Comparison of ENCODE assay signal across 1 cellular context in genomic region chr10:88122145-88122544, GRCh38.
TF ChIP-seq lines count a peak whose summit lies in the region.

No MANE protein-coding gene starts in this region.

TF ChIP-seq in GM23338, 12 proteins besides CTCF, POLR2A, EP300 and RAD21 (continued from another document):
- TF ChIP-seq ZNF462 (CRISPR knock-in tag; IDR thresholded peaks at IDR 0.05) (no peak), REST (IDR thresholded peaks at IDR 0.05; ENCODE audit: unreplicated experiment) (no peak), JUNB (IDR thresholded peaks at IDR 0.05; ENCODE audit: unreplicated experiment) (no peak), ETS1 (IDR thresholded peaks at IDR 0.05) (no peak), EZH2phosphoT487 (IDR thresholded peaks at IDR 0.05; ENCODE audit: unreplicated experiment) (no peak), POLR2AphosphoS5 (IDR thresholded peaks at IDR 0.05; ENCODE audit: low read depth) (no peak)
